ENCODE assay signal across 16 cellular contexts in the genomic region with DNA sequence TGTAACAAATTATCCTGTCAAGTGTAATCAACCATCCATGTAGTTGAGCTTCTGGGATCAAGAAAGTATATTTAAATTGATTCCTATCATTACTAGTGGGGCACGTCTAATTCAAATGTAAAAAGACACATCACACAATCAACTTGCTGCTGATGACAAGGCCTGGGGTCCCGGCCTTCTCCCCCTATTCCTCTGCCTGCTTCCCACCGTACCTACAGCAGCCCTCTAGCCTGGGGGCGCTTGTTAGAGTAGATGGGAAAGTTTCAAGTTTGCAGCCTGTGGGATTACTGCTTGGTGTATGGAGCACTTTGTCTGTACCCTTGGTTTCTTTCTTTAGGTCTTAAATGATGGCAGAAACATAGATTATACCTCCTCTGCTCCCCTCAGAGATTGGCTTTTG.
DNase-seq lines count a peak whose midpoint lies in the region; ATAC-seq and TF ChIP-seq lines count a peak whose summit lies in the region.
"Had no signal": no experiment of that assay in that cellular context is flagged by ENCODE, and none has a peak within 500 bp of the region (broad histone marks: within the 10 kb centered on the region; RNA-seq: fewer than 3 reads in every experiment).

No MANE protein-coding gene starts in this region.

- peaks cover 5% of the 10 kb centered on the region; the same call in 1 of the 2 replicates for H3K36me3 Mint-ChIP-seq in WTC11
- H3K36me3 Mint-ChIP-seq in osteocyte (ENCODE audit: unreplicated experiment) = peaks cover 7% of the 10 kb centered on the region
- H3K36me3 Mint-ChIP-seq: CD4-positive, CD25-positive, alpha-beta regulatory T cell; CD8-positive, alpha-beta T cell had no signal

- H3K4me3 ChIP-seq in H7 (ENCODE audit: insufficient read depth, low read depth, low read length) (no peak overlapping the region), mesendoderm (ENCODE audit: low read length) (no peak overlapping the region)
- H3K4me3 ChIP-seq: BLaER1 had no signal

- H2AK5ac ChIP-seq in mesendoderm (ENCODE audit: low read length) = no peak overlapping the region

- H3K9me3 Mint-ChIP-seq in WTC11 (peaks cover 13% of the 10 kb centered on the region), osteocyte (ENCODE audit: unreplicated experiment) (peaks cover 17% of the 10 kb centered on the region)

- no peak overlapping the region for H4K5ac ChIP-seq in mesendoderm (ENCODE audit: low read length)

- no peak overlapping the region for H3K56ac ChIP-seq in mesendoderm (ENCODE audit: low read length)

- no peak overlapping the region for H3K4me3 Mint-ChIP-seq in WTC11
- H3K4me3 Mint-ChIP-seq in osteocyte (ENCODE audit: unreplicated experiment) = no peak overlapping the region
- H3K4me3 Mint-ChIP-seq: B cell; CD4-positive, CD25-positive, alpha-beta regulatory T cell; CD8-positive, alpha-beta T cell had no signal

- no peaks in the 10 kb centered on the region for H3K4me1 ChIP-seq in mesendoderm (ENCODE audit: control insufficient read depth, low read depth, low read length)
- H3K4me1 ChIP-seq: BLaER1 had no signal

- no peak overlapping the region for H2BK15ac ChIP-seq in mesendoderm (replicated peaks; ENCODE audit: low read depth)

- no peaks in the 10 kb centered on the region for H3K36me3 ChIP-seq in H7 (replicated peaks; ENCODE audit: control insufficient read depth, insufficient read depth, low read length)
- no peaks in the 10 kb centered on the region for H3K36me3 ChIP-seq in mesendoderm (ENCODE audit: control insufficient read depth, insufficient read depth, low read length)
- H3K36me3 ChIP-seq: BLaER1 had no signal

- H3K4me1 Mint-ChIP-seq in WTC11 (peaks cover 23% of the 10 kb centered on the region), osteocyte (ENCODE audit: unreplicated experiment) (peaks cover 19% of the 10 kb centered on the region)
- H3K4me1 Mint-ChIP-seq: B cell; CD4-positive, CD25-positive, alpha-beta regulatory T cell had no signal

- H2BK5ac ChIP-seq in mesendoderm (ENCODE audit: low read length) = no peak overlapping the region

- H3K27me3 ChIP-seq in H7 (ENCODE audit: control insufficient read depth, insufficient read depth, low read length) = no peaks in the 10 kb centered on the region
- H3K27me3 ChIP-seq in mesendoderm (ENCODE audit: insufficient read depth, low read length, poor library complexity) = no peaks in the 10 kb centered on the region
- H3K27me3 ChIP-seq: BLaER1 had no signal

- POLR2A ChIA-PET in WTC11 (lab: Charles Lee) = no interaction called here

- ATAC-seq in WTC11 = peak; percentile 65
- ATAC-seq: CD8-positive, alpha-beta T cell had no signal

- no peak overlapping the region for H3K4ac ChIP-seq in mesendoderm (ENCODE audit: low read depth, low read length)

- H3K18ac ChIP-seq in mesendoderm (ENCODE audit: low read length) = no peak overlapping the region

- no peak overlapping the region for H4K8ac ChIP-seq in mesendoderm (ENCODE audit: low read depth, low read length)

- WGBS in mesendoderm (ENCODE audit: extremely low coverage, insufficient coverage, low lambda C conversion rate) = no CpG with 5 or more reads among the region's 4 CpGs

- DNase-seq in H7 = peak; percentile 10
- DNase-seq in WTC11 (ENCODE audit: low spot score) = no peak
- peak; percentile 3 for DNase-seq in mesendoderm
- no peak for DNase-seq in osteocyte (ENCODE audit: extremely low spot score, unreplicated experiment)
- DNase-seq in HUDEP-2 (lab: John Stamatoyannopoulos, UW; ENCODE audit: unreplicated experiment in 76 of 76) = no peak
- no peak for DNase-seq in D341Med (ENCODE audit: low spot score)
- DNase-seq in stimulated activated CD4-positive, alpha-beta T cell treated with anti-CD3 and anti-CD28 coated beads, Interleukin-1b, Interleukin-23, amount 100 ng/mL, for 48 hours = no peak
- no peak for DNase-seq in RKO (ENCODE audit: low spot score)
- DNase-seq: CD4-positive, CD25-positive, alpha-beta regulatory T cell; CD8-positive, alpha-beta T cell; DMS53; DMS79 treated with DMSO at 0.1 percent for 48 hours; HCEC 1CT had no signal

- H2BK120ac ChIP-seq in mesendoderm (ENCODE audit: low read depth, low read length) = no peak overlapping the region

- TF ChIP-seq CTCF in WTC11 (IDR thresholded peaks at IDR 0.05) (no peak), osteocyte (IDR thresholded peaks at IDR 0.05) (no peak)

- no peak overlapping the region for H3K4me2 ChIP-seq in mesendoderm (ENCODE audit: low read length)
- H3K4me2 ChIP-seq: BLaER1 had no signal

- H3K79me2 ChIP-seq in mesendoderm (ENCODE audit: control insufficient read depth, insufficient read depth, low read length) = no peaks in the 10 kb centered on the region

- H3K23ac ChIP-seq in mesendoderm (ENCODE audit: low read length) = no peak overlapping the region

- CTCF ChIA-PET in WTC11 (lab: Charles Lee) = no interaction called here

- H3K27me3 Mint-ChIP-seq in WTC11 (ENCODE audit: low read depth) (no peaks in the 10 kb centered on the region), osteocyte (ENCODE audit: unreplicated experiment) (no peaks in the 10 kb centered on the region)
- H3K27me3 Mint-ChIP-seq: B cell; CD4-positive, CD25-positive, alpha-beta regulatory T cell had no signal

- H3K9ac ChIP-seq in mesendoderm (ENCODE audit: low read length) = no peak overlapping the region
- H3K9ac ChIP-seq: BLaER1 had no signal

- no peaks in the 10 kb centered on the region for H3K79me1 ChIP-seq in mesendoderm (ENCODE audit: low read length)

- H3K27ac ChIP-seq in mesendoderm (ENCODE audit: low read depth, low read length) = no peak overlapping the region
- H3K27ac ChIP-seq: BLaER1, C4-2B had no signal

- H3K27ac Mint-ChIP-seq in WTC11 (no peak overlapping the region), osteocyte (ENCODE audit: unreplicated experiment) (peak overlapping the region; percentile 68)
- H3K27ac Mint-ChIP-seq: B cell; CD4-positive, CD25-positive, alpha-beta regulatory T cell; CD8-positive, alpha-beta T cell had no signal

TF ChIP-seq in WTC11, 78 proteins besides CTCF, POLR2A, EP300 and RAD21 (continues in another document):
- TF ChIP-seq, protein P1, sequence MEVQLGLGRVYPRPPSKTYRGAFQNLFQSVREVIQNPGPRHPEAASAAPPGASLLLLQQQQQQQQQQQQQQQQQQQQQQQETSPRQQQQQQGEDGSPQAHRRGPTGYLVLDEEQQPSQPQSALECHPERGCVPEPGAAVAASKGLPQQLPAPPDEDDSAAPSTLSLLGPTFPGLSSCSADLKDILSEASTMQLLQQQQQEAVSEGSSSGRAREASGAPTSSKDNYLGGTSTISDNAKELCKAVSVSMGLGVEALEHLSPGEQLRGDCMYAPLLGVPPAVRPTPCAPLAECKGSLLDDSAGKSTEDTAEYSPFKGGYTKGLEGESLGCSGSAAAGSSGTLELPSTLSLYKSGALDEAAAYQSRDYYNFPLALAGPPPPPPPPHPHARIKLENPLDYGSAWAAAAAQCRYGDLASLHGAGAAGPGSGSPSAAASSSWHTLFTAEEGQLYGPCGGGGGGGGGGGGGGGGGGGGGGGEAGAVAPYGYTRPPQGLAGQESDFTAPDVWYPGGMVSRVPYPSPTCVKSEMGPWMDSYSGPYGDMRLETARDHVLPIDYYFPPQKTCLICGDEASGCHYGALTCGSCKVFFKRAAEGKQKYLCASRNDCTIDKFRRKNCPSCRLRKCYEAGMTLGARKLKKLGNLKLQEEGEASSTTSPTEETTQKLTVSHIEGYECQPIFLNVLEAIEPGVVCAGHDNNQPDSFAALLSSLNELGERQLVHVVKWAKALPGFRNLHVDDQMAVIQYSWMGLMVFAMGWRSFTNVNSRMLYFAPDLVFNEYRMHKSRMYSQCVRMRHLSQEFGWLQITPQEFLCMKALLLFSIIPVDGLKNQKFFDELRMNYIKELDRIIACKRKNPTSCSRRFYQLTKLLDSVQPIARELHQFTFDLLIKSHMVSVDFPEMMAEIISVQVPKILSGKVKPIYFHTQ (CRISPR knock-in tag; IDR thresholded peaks at IDR 0.05) = no peak
- TF ChIP-seq, protein P2, sequence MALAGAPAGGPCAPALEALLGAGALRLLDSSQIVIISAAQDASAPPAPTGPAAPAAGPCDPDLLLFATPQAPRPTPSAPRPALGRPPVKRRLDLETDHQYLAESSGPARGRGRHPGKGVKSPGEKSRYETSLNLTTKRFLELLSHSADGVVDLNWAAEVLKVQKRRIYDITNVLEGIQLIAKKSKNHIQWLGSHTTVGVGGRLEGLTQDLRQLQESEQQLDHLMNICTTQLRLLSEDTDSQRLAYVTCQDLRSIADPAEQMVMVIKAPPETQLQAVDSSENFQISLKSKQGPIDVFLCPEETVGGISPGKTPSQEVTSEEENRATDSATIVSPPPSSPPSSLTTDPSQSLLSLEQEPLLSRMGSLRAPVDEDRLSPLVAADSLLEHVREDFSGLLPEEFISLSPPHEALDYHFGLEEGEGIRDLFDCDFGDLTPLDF (CRISPR knock-in tag; IDR thresholded peaks at IDR 0.05) = no peak
- TF ChIP-seq, protein P3, sequence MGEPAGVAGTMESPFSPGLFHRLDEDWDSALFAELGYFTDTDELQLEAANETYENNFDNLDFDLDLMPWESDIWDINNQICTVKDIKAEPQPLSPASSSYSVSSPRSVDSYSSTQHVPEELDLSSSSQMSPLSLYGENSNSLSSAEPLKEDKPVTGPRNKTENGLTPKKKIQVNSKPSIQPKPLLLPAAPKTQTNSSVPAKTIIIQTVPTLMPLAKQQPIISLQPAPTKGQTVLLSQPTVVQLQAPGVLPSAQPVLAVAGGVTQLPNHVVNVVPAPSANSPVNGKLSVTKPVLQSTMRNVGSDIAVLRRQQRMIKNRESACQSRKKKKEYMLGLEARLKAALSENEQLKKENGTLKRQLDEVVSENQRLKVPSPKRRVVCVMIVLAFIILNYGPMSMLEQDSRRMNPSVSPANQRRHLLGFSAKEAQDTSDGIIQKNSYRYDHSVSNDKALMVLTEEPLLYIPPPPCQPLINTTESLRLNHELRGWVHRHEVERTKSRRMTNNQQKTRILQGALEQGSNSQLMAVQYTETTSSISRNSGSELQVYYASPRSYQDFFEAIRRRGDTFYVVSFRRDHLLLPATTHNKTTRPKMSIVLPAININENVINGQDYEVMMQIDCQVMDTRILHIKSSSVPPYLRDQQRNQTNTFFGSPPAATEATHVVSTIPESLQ (CRISPR knock-in tag; IDR thresholded peaks at IDR 0.05) = no peak
- TF ChIP-seq JUN (CRISPR knock-in tag; IDR thresholded peaks at IDR 0.05) = no peak
- no peak for TF ChIP-seq CREB1 (CRISPR knock-in tag; IDR thresholded peaks at IDR 0.05)
- no peak for TF ChIP-seq NFE2L1 (CRISPR knock-in tag; IDR thresholded peaks at IDR 0.05)

Comparison
In these comparisons a context has a peak if more than half of its experiments do, and no peak if none do; other contexts are left out.
1. DNase-seq: peak in H7 (single experiment) and mesendoderm (single experiment); none in WTC11 (single experiment), osteocyte (single experiment), HUDEP-2 (0 of 76), D341Med (single experiment), stimulated activated CD4-positive, alpha-beta T cell treated with anti-CD3 and anti-CD28 coated beads, Interleukin-1b, Interleukin-23, amount 100 ng/mL, for 48 hours (single experiment) and RKO (single experiment).